In the genomic region with DNA sequence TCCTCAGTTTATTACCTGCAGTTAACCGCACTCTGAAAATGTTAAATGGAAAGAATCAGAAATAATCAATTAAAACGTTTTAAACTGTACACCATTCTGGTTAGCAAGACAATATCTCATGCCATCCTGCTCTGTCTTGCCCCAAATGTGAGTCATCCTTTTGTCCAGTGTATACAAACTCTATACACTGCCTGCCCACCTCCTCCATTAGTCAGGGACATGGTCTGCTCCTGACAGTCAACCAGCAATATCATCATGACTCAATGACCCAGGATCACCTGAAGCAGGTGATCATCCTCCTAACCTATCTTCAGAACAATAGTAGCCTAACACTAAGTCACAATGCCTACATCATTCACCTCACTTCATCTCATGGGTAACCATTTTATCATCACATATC, we compare ENCODE assay signal across 29 cellular contexts.
"Had no signal": no experiment of that assay in that cellular context is flagged by ENCODE, and none has a peak within 500 bp of the region (broad histone marks: within the 10 kb centered on the region; RNA-seq: fewer than 3 reads in every experiment).

No MANE protein-coding gene starts in this region.

- H3K4me3 ChIP-seq: adrenal gland, body of pancreas, SJSA1 had no signal

- H3K36me3 ChIP-seq: adrenal gland, SJSA1 had no signal

- H3K27ac ChIP-seq: adrenal gland, body of pancreas, SJSA1, VCaP had no signal

- DNase-seq: activated CD4-positive, alpha-beta T cell treated with anti-CD3 and anti-CD28 coated beads, Interleukin-2, amount 10 ng/mL, durations not matched to agents 24 days and 14 days; activated CD4-positive, alpha-beta T cell treated with anti-CD3 and anti-CD28 coated beads, Interleukin-2, amount 50 U/mL, for 4 hours; activated CD8-positive, alpha-beta T cell treated with anti-CD3 and anti-CD28 coated beads for 36 hours; activated gamma-delta T cell; activated naive CD4-positive, alpha-beta T cell treated with Interleukin-2 at 50 U/mL for 16 hours; activated T-cell treated with anti-CD3 and anti-CD28 coated beads, Interleukin-2, amount 50 U/mL, for 1 hour; activated T-cell treated with anti-CD3 and anti-CD28 coated beads, Interleukin-2, amount 50 U/mL, for 72 hours; adrenal gland; body of pancreas; central memory CD4-positive, alpha-beta T cell; Karpas-422; KBM-7; NCI-H1105; NCI-H1417 treated with DMSO at 0.1 percent for 48 hours; NCI-H187 treated with DMSO at 0.1 percent for 48 hours; NCI-H2081; NCI-H2171 treated with DMSO at 0.1 percent for 48 hours; NCI-H2227 treated with DMSO at 0.1 percent for 48 hours; NCI-H446; NCI-H510A treated with DMSO at 0.1 percent for 48 hours; NCI-H69; SHP77 treated with DMSO at 0.1 percent for 48 hours; SW 1271; T-helper 1 cell; T-helper 9 cell had no signal

- H3K9me3 ChIP-seq: adrenal gland, body of pancreas, SJSA1 had no signal

- ATAC-seq: activated CD8-positive, alpha-beta T cell treated with anti-CD3 and anti-CD28 coated beads for 36 hours; activated T-cell treated with anti-CD3 and anti-CD28 coated beads, Interleukin-2, amount 50 U/mL, for 72 hours; body of pancreas; Panc1; SK-N-SH treated with all-trans-retinoic acid at 6 μM for 48 hours had no signal

- H3K27me3 ChIP-seq: adrenal gland, body of pancreas, SJSA1 had no signal

- H3K4me1 ChIP-seq: adrenal gland, body of pancreas, SJSA1 had no signal
